Comparison of ENCODE assay signal across 8 cellular contexts in genomic region chr19:39389621-39390414, GRCh38. TPM values are rescaled to one million over a fixed set of nuclear protein-coding genes. Genes with fewer than 3 reads are reported as not detected.
DNase-seq lines count a peak whose midpoint lies in the region; ATAC-seq, FAIRE-seq and TF ChIP-seq lines count a peak whose summit lies in the region.

No MANE protein-coding gene starts in this region.

- in situ Hi-C loops in mammary epithelial cell (cut with MboI; ENCODE audit: low sequenced_read_pairs in 2 of 2), result no loop called here

- CTCF ChIA-PET in AG04449 (lab: Yijun Ruan, JAX) (interaction anchor here (2.3 to 2.8 kb wide), 3 partner anchors 8 to 22 kb away, joined by 7 to 22 read pairs (median 15); no protein-coding TSS in a partner anchor), mammary epithelial cell (lab: Charles Lee; ENCODE audit: low non-redundant PET) (no interaction called here)

- POLR2A ChIA-PET in AG04449 (lab: Yijun Ruan, JAX), result interaction anchor here (3.5 kb wide), 1 partner anchor 47 kb away, joined by 19 read pairs; the partner anchor contains the start of gene SAMD4B

- H3K4me3 ChIP-seq in AG04449 (ENCODE audit: low read depth, low read length) (peak overlapping the region; percentile 99), HUES64 (ENCODE audit: low read length) (peak overlapping the region; percentile 91), mammary epithelial cell (replicated peaks in 1 of 3; ENCODE audit: insufficient read depth in 1 of 3, low read depth in 2 of 3, low read length in 3 of 3) (peak overlapping the region; percentile 69 to 91 (median 86)), mucosa of stomach (ENCODE audit: low read length) (peak overlapping the region; percentile 87)

- H3K9me3 ChIP-seq in HUES64 (ENCODE audit: insufficient read depth, low read depth, low read length), result no peaks in the 10 kb centered on the region
- no peaks in the 10 kb centered on the region for H3K9me3 ChIP-seq in mammary epithelial cell (replicated peaks; ENCODE audit: insufficient read depth, low read length)
- no peaks in the 10 kb centered on the region for H3K9me3 ChIP-seq in mucosa of stomach (ENCODE audit: control insufficient read depth, low read length)

- H3K27me3 ChIP-seq in HUES64 (ENCODE audit: insufficient read depth, low read length), result no peaks in the 10 kb centered on the region
- H3K27me3 ChIP-seq in mammary epithelial cell (ENCODE audit: insufficient read depth, low read length), result no peaks in the 10 kb centered on the region
- H3K27me3 ChIP-seq in mucosa of stomach (ENCODE audit: control insufficient read depth, insufficient read depth, low read length), result no peaks in the 10 kb centered on the region

- H3K79me2 ChIP-seq in mammary epithelial cell (ENCODE audit: insufficient read depth, low read length), result peaks cover 41% of the 10 kb centered on the region

- 80% methylated on average over 13 of the region's 13 CpGs for WGBS in HUES64
- WGBS in mammary epithelial cell (ENCODE audit: low coverage, missing lambda C conversion rate), result 21% methylated on average over 7 of the region's 13 CpGs

- H3K9ac ChIP-seq in HUES64 (ENCODE audit: low read depth, low read length) (peak overlapping the region; percentile 95), mammary epithelial cell (ENCODE audit: insufficient read depth, low read length) (peak overlapping the region; percentile 96), mucosa of stomach (ENCODE audit: low read length) (peak overlapping the region; percentile 98)

- ATAC-seq in HG03135 (IDR thresholded peaks at IDR 0.05; ENCODE audit: unreplicated experiment), result no peak

- H3K27ac ChIP-seq in HUES64 (ENCODE audit: low read depth, low read length) (peak overlapping the region; percentile 99), mammary epithelial cell (ENCODE audit: insufficient read depth, low read depth, low read length) (peak overlapping the region; percentile 95)

- peak overlapping the region; percentile 78 for H3K4me2 ChIP-seq in mammary epithelial cell (ENCODE audit: insufficient read depth, low read depth, low read length)

- dilution Hi-C loops in mammary epithelial cell (cut with HindIII; ENCODE audit: low sequenced_read_pairs), result loop anchor here (5.0 to 10.0 kb wide), 4 partner anchors 45 to 175 kb away; partner anchors contain the start of genes EID2 and SAMD4B

- no peak for DNase-seq in AG04449 (ENCODE audit: low read depth, low spot score)
- no peak for DNase-seq in mammary epithelial cell
- DNase-seq in effector CD8-positive, alpha-beta T cell (lab: John Stamatoyannopoulos, UW), result no peak
- DNase-seq in GM19239 (ENCODE audit: insufficient read length, low spot score), result no peak
- DNase-seq in NCI-H1417 (lab: John Stamatoyannopoulos, UW), result no peak

- no peaks in the 10 kb centered on the region for H4K20me1 ChIP-seq in mammary epithelial cell (ENCODE audit: insufficient read depth, low read length)

- peaks cover 3% of the 10 kb centered on the region; the same call in 1 of the 2 replicates for H3K4me1 ChIP-seq in HUES64 (ENCODE audit: insufficient read depth, low read length)
- H3K4me1 ChIP-seq in mammary epithelial cell (ENCODE audit: insufficient read depth, low read length), result peaks cover 14% of the 10 kb centered on the region
- H3K4me1 ChIP-seq in mucosa of stomach (ENCODE audit: control insufficient read depth, insufficient read depth, low read length), result peaks cover 16% of the 10 kb centered on the region

- no TSS peak for BruUV-seq in mammary epithelial cell (replicated peaks; lab: Mats Ljungman, UMichigan)

- TF ChIP-seq CTCF in AG04449 (IDR thresholded peaks at IDR 0.05; ENCODE audit: insufficient read depth, low read length, missing control alignments) (no peak), mammary epithelial cell (conservative IDR thresholded peaks at IDR 0.05 in 1 of 2, IDR thresholded peaks at IDR 0.05 in 1 of 2; ENCODE audit: extremely low read depth in 1 of 2, insufficient read depth in 1 of 2, low read depth in 1 of 2, low read length in 2 of 2) (no peak)

- no peak overlapping the region for H2AFZ ChIP-seq in mammary epithelial cell (ENCODE audit: low read depth, low read length)

- H3K36me3 ChIP-seq in HUES64 (ENCODE audit: insufficient read depth, low read length) (peaks cover 57% of the 10 kb centered on the region), mammary epithelial cell (ENCODE audit: insufficient read depth, low read length) (peaks cover 15% of the 10 kb centered on the region), mucosa of stomach (ENCODE audit: control insufficient read depth, insufficient read depth, low read length) (peaks cover 24% of the 10 kb centered on the region)

- FAIRE-seq in GM19239 (lab: Jason Lieb, UNC), result no peak

- intact Hi-C loops in mammary epithelial cell (cut with micrococcal nuclease), result no loop called here

RNA-seq across cellular contexts. Expression of gene PAF1, which starts 1.1 kb away (rescaled TPM):
- 36.1 TPM for polyA plus RNA-seq in HUES64 (2013, experiment 1 of 2)
- 33.1 TPM for polyA plus RNA-seq in HUES64 (2013, experiment 2 of 2)
- 10 to 100 TPM; 25.5 to 45.8 TPM for total RNA-seq in mammary epithelial cell
- polyA plus RNA-seq in mammary epithelial cell, result 54.0 TPM
- polyA minus RNA-seq in mammary epithelial cell, result 26.5 TPM

RNA-seq across cellular contexts. Expression of gene MED29, which starts 1.4 kb away (rescaled TPM):
- polyA plus RNA-seq in HUES64 (2013, experiment 1 of 2), result 26.0 TPM
- polyA plus RNA-seq in HUES64 (2013, experiment 2 of 2), result 27.6 TPM
- total RNA-seq in mammary epithelial cell, result 10 to 100 TPM; 19.5 to 29.3 TPM
- 25.9 TPM for polyA plus RNA-seq in mammary epithelial cell
- 21.9 TPM for polyA minus RNA-seq in mammary epithelial cell

RNA-seq across cellular contexts. Expression of gene ZFP36, which starts 16.8 kb away (rescaled TPM):
- polyA plus RNA-seq in HUES64 (2013, experiment 1 of 2), result 4.4 TPM
- 4.9 TPM for polyA plus RNA-seq in HUES64 (2013, experiment 2 of 2)
- total RNA-seq in mammary epithelial cell, result 100 to 1,000 TPM in 1 of 2 donors, 10 to 100 TPM in 1; 13.3 to 110 TPM
- polyA plus RNA-seq in mammary epithelial cell, result 10.4 TPM
- 34.5 TPM for polyA minus RNA-seq in mammary epithelial cell

RNA-seq across cellular contexts. Expression of gene PLEKHG2, which starts 22.7 kb away (rescaled TPM):
- polyA plus RNA-seq in HUES64 (2013, experiment 1 of 2), result 39.8 TPM
- 46.8 TPM for polyA plus RNA-seq in HUES64 (2013, experiment 2 of 2)
- 10 to 100 TPM; 15.5 to 40.6 TPM for total RNA-seq in mammary epithelial cell
- 21.9 TPM for polyA plus RNA-seq in mammary epithelial cell
- polyA minus RNA-seq in mammary epithelial cell, result 10.2 TPM

RNA-seq across cellular contexts. Expression of gene RPS16, which starts 45.9 kb away (rescaled TPM):
- 2,127 TPM for polyA plus RNA-seq in HUES64 (2013, experiment 1 of 2)
- 2,103 TPM for polyA plus RNA-seq in HUES64 (2013, experiment 2 of 2)
- total RNA-seq in mammary epithelial cell, result 1,000 to 10,000 TPM in 1 of 2 donors, 100 to 1,000 TPM in 1; 361 to 1,710 TPM
- 3,363 TPM for polyA plus RNA-seq in mammary epithelial cell
- polyA minus RNA-seq in mammary epithelial cell, result 1,696 TPM
